9 cellular contexts compared by ENCODE assay signal in genomic region chr6:87905101-87905517, GRCh38.
DNase-seq lines count a peak whose midpoint lies in the region; ATAC-seq and TF ChIP-seq lines count a peak whose summit lies in the region.
"Had no signal": no experiment of that assay in that cellular context is flagged by ENCODE, and none has a peak within 500 bp of the region (broad histone marks: within the 10 kb centered on the region; RNA-seq: fewer than 3 reads in every experiment).

No MANE protein-coding gene starts in this region.

- H3K36me3 ChIP-seq in effector memory CD4-positive, alpha-beta T cell (ENCODE audit: control insufficient read depth, insufficient read depth, low read length): no peaks in the 10 kb centered on the region

- no peaks in the 10 kb centered on the region for H3K4me1 ChIP-seq in effector memory CD4-positive, alpha-beta T cell (ENCODE audit: control insufficient read depth, insufficient read depth, low read length, poor library complexity, severe bottlenecking)

- DNase-seq in epithelial cell of esophagus (ENCODE audit: low read depth): peak; percentile 73
- DNase-seq in CD1c-positive myeloid dendritic cell (ENCODE audit: extremely low spot score): no peak
- no peak for DNase-seq in NCI-H774 (lab: John Stamatoyannopoulos, UW)
- DNase-seq in NCI-H1930 (lab: John Stamatoyannopoulos, UW): no peak
- no peak for DNase-seq in effector memory CD4-positive, alpha-beta T cell
- DNase-seq: NCI-H1417 treated with DMSO at 0.1 percent for 48 hours had no signal

- no peak for TF ChIP-seq CTCF in epithelial cell of esophagus (IDR thresholded peaks at IDR 0.05; ENCODE audit: insufficient read depth, low read depth, low read length, missing control alignments)

- H3K27me3 ChIP-seq in effector memory CD4-positive, alpha-beta T cell (replicated peaks; ENCODE audit: control insufficient read depth, insufficient read depth, low read length, poor library complexity, severe bottlenecking): no peaks in the 10 kb centered on the region

- H3K9me3 ChIP-seq in effector memory CD4-positive, alpha-beta T cell (ENCODE audit: control insufficient read depth, low read length): no peaks in the 10 kb centered on the region

- peak; percentile 82 for ATAC-seq in GM18867 (IDR thresholded peaks at IDR 0.05; ENCODE audit: unreplicated experiment)
- peak; percentile 87 for ATAC-seq in GM21576 (IDR thresholded peaks at IDR 0.05; ENCODE audit: unreplicated experiment)
- peak; percentile 77 for ATAC-seq in HG03159 (IDR thresholded peaks at IDR 0.05; ENCODE audit: unreplicated experiment)

- no peak overlapping the region for H3K27ac ChIP-seq in effector memory CD4-positive, alpha-beta T cell (ENCODE audit: insufficient read depth, low read length, poor library complexity, severe bottlenecking)

- no peak overlapping the region for H3K4me3 ChIP-seq in epithelial cell of esophagus (ENCODE audit: low read length)
- H3K4me3 ChIP-seq in effector memory CD4-positive, alpha-beta T cell (ENCODE audit: insufficient read depth, low read depth, low read length, poor library complexity, severe bottlenecking): no peak overlapping the region
